Comparison of ENCODE assay signal across 1 cellular context in the genomic region with DNA sequence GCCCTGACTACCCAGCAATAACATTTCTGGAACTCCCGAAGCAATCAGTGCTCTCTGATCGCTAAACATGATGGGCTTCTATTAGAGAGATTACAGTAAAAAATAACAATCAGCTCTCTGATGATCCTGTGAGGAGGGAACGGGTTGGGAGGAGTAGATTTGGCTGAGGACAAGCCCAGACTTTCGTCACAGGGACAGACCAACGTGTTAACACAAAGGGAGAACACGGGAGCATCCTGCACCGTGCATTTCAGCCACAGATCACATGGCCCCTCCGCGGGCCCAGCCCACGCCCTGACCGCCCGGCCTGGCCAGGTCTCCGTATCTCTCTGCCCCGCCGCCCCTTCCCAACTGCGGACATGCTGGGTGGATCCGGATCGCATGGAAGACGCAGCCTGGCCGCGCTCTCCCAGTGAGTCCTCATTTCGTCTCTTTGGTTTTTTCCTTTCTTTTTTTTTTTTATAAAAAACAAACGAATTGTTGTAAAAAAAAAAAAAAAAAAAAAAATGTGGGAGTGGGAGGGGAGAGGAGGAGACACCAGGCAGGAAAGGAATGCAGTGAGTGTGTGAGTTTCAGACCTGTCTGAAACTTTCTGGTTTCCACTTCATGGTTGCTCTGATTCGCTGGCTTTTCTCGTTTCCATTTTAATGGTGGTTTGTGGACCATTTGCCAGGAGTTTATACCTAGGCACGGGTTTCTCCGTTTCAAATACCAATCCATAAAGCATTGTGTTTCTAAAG.
TF ChIP-seq lines count a peak whose summit lies in the region.

No MANE protein-coding gene starts in this region.

TF ChIP-seq in HepG2, 621 proteins besides CTCF, POLR2A, EP300 and RAD21 (continued from another document):
- TF ChIP-seq NR0B2 (CRISPR knock-in tag; IDR thresholded peaks at IDR 0.05) (no peak), RFXANK (CRISPR knock-in tag; IDR thresholded peaks at IDR 0.05) (0 out of 2 replicates have a peak, but pooled peaks have one; percentile 37), ZBTB39 (CRISPR knock-in tag; IDR thresholded peaks at IDR 0.05) (0 out of 2 replicates have a peak, but pooled peaks have one; percentile 47), ZNF691 (CRISPR knock-in tag; IDR thresholded peaks at IDR 0.05; ENCODE audit: borderline replicate concordance, low read depth) (0 out of 2 replicates have a peak, but pooled peaks have one; percentile 52), ARHGAP35 (CRISPR knock-in tag; IDR thresholded peaks at IDR 0.05; ENCODE audit: borderline replicate concordance) (no peak), ARNT (IDR thresholded peaks at IDR 0.05) (no peak), ONECUT2 (CRISPR knock-in tag; IDR thresholded peaks at IDR 0.05) (0 out of 2 replicates have a peak, but pooled peaks have one; percentile 26), WIZ (CRISPR knock-in tag; IDR thresholded peaks at IDR 0.05) (0 out of 2 replicates have a peak, but pooled peaks have one; percentile 48), MTA1 (CRISPR knock-in tag; IDR thresholded peaks at IDR 0.05; ENCODE audit: borderline replicate concordance) (peak; percentile 29; the same call in 1 of the 2 replicates), ZBTB20 (CRISPR knock-in tag; IDR thresholded peaks at IDR 0.05; ENCODE audit: borderline replicate concordance, low read depth) (peak; percentile 44; the same call in 1 of the 2 replicates), ZNF788 (CRISPR knock-in tag; IDR thresholded peaks at IDR 0.05; ENCODE audit: borderline replicate concordance) (peak; percentile 91; the same call in 1 of the 2 replicates), NCOA2 (CRISPR knock-in tag; IDR thresholded peaks at IDR 0.05) (peak; percentile 37; the same call in 1 of the 2 replicates), RXRB (CRISPR knock-in tag; IDR thresholded peaks at IDR 0.05; ENCODE audit: borderline replicate concordance) (peak; percentile 51; the same call in 1 of the 2 replicates), HIVEP1 (CRISPR knock-in tag; IDR thresholded peaks at IDR 0.05) (peak; percentile 73; the same call in 1 of the 2 replicates), CBFB (CRISPR knock-in tag; IDR thresholded peaks at IDR 0.05) (peak; percentile 65; the same call in 1 of the 2 replicates), ZNF275 (CRISPR knock-in tag; IDR thresholded peaks at IDR 0.05; ENCODE audit: borderline replicate concordance) (no peak), RNF219 (CRISPR knock-in tag; IDR thresholded peaks at IDR 0.05) (0 out of 2 replicates have a peak, but pooled peaks have one; percentile 71), ZNF609 (CRISPR knock-in tag; IDR thresholded peaks at IDR 0.05; ENCODE audit: borderline replicate concordance) (peak; percentile 67; the same call in 1 of the 2 replicates)
- TF ChIP-seq, protein P1, sequence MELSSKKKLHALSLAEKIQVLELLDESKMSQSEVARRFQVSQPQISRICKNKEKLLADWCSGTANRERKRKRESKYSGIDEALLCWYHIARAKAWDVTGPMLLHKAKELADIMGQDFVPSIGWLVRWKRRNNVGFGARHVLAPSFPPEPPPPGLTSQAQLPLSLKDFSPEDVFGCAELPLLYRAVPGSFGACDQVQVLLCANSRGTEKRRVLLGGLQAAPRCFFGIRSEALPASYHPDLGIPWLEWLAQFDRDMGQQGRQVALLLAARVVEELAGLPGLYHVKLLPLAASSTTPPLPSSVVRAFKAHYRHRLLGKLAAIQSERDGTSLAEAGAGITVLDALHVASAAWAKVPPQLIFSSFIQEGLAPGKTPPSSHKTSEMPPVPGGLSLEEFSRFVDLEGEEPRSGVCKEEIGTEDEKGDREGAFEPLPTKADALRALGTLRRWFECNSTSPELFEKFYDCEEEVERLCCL (CRISPR knock-in tag; IDR thresholded peaks at IDR 0.05; ENCODE audit: borderline replicate concordance): no peak
- TF ChIP-seq, protein P2, sequence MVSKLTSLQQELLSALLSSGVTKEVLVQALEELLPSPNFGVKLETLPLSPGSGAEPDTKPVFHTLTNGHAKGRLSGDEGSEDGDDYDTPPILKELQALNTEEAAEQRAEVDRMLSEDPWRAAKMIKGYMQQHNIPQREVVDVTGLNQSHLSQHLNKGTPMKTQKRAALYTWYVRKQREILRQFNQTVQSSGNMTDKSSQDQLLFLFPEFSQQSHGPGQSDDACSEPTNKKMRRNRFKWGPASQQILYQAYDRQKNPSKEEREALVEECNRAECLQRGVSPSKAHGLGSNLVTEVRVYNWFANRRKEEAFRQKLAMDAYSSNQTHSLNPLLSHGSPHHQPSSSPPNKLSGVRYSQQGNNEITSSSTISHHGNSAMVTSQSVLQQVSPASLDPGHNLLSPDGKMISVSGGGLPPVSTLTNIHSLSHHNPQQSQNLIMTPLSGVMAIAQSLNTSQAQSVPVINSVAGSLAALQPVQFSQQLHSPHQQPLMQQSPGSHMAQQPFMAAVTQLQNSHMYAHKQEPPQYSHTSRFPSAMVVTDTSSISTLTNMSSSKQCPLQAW (CRISPR knock-in tag; IDR thresholded peaks at IDR 0.05): peak; percentile 83
